ENCODE assay signal across 31 cellular contexts in genomic region chr19:19752760-19753403, GRCh38.
"Had no signal": no experiment of that assay in that cellular context is flagged by ENCODE, and none has a peak within 500 bp of the region (broad histone marks: within the 10 kb centered on the region; RNA-seq: fewer than 3 reads in every experiment).

No MANE protein-coding gene starts in this region.

- H3K4me3 ChIP-seq: MG63, SJCRH30, SK-N-MC had no signal

- H3K27ac ChIP-seq: brain microvascular endothelial cell, SJCRH30, SK-N-MC, VCaP had no signal

- DNase-seq: activated B cell treated with CpG ODN at 0.5 μM for 24 hours; activated CD4-positive, alpha-beta memory T cell treated with anti-CD3 and anti-CD28 coated beads, Interleukin-2, amount 10 ng/mL, durations not matched to agents 7 days and 5 days; activated CD4-positive, alpha-beta T cell treated with anti-CD3 and anti-CD28 coated beads for 1 hour; activated CD4-positive, alpha-beta T cell treated with anti-CD3 and anti-CD28 coated beads for 48 hours; activated CD8-positive, alpha-beta memory T cell treated with anti-CD3 and anti-CD28 coated beads for 24 hours; activated CD8-positive, alpha-beta memory T cell treated with anti-CD3 and anti-CD28 coated beads, Interleukin-2, amount 10 ng/mL, durations not matched to agents 7 days and 5 days; activated CD8-positive, alpha-beta memory T cell treated with anti-CD3 and anti-CD28 coated beads, Interleukin-2, amount 50 U/mL, for 48 hours; activated effector memory CD4-positive, alpha-beta T cell treated with Interleukin-2 at 50 U/mL for 16 hours; activated naive CD4-positive, alpha-beta T cell treated with anti-CD3 and anti-CD28 coated beads, Interleukin-2, amount 10 ng/mL, durations not matched to agents 7 days and 5 days; activated T-cell treated with anti-CD3 and anti-CD28 coated beads, Interleukin-2, amount 50 U/mL, for 48 hours; amniotic stem cell; brain microvascular endothelial cell; central memory CD4-positive, alpha-beta T cell; Kasumi-1; MG63; NCI-H1048; NCI-H1105 treated with DMSO at 0.1 percent for 48 hours; NCI-H1436; NCI-H1694; NCI-H1930; NCI-H2081 treated with DMSO at 0.1 percent for 48 hours; NCI-H226; NCI-H446 treated with DMSO at 0.1 percent for 48 hours; NCI-H524 treated with DMSO at 0.1 percent for 48 hours; SHP77; SJCRH30; T-cell; T-helper 2 cell; T-helper 9 cell had no signal
